Comparison of ENCODE assay signal across 20 cellular contexts in the genomic region with DNA sequence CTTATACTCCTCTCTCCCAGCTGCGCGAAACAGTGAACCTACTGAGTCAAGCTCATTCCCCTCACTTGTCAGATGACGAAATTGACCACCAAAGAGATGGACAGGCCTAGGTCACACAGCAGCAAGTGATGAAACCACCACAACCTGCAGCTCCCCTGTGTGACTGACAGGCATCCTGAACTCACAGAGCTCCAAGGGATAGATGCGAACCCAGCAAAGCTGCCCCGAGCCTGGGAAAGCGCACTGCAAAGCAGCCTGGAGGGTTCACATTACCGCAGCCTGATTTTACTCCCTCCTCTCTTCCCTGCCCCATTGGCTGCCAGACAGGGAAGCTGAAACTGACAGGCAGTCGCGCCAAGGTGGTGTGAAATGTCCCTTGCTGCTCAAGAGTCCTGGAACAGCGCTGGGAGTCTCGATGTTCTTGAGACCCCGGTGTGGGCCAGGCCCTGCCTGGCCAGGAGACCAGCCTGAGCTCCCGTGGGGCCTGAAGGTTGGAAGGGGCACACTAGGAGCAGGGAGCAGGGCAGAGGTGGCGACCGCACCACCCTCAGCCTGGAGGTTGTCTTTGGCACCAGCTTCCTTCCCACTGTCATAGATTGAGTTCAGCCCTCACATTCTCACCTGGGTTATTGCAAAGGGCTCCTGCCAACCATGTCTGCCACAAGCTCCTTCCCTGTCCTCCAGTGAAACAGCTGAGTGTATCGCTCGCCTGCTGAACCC. TPM values are rescaled to one million over a fixed set of nuclear protein-coding genes. Genes with fewer than 3 reads are reported as not detected.
DNase-seq lines count a peak whose midpoint lies in the region; ATAC-seq and TF ChIP-seq lines count a peak whose summit lies in the region.
"Had no signal": no experiment of that assay in that cellular context is flagged by ENCODE, and none has a peak within 500 bp of the region (broad histone marks: within the 10 kb centered on the region; RNA-seq: fewer than 3 reads in every experiment).

No MANE protein-coding gene starts in this region.

- H3K27me3 ChIP-seq in GM23338 (ENCODE audit: insufficient read depth) (no peaks in the 10 kb centered on the region), heart right ventricle (no peaks in the 10 kb centered on the region), trophoblast cell (ENCODE audit: insufficient read depth, low read length) (no peaks in the 10 kb centered on the region), BE2C (no peaks in the 10 kb centered on the region)
- H3K27me3 ChIP-seq: foreskin keratinocyte had no signal

- H4K91ac ChIP-seq in trophoblast cell (ENCODE audit: low read depth, low read length): peak overlapping the region; percentile 29

- H2AFZ ChIP-seq in GM23338: no peak overlapping the region
- no peak overlapping the region for H2AFZ ChIP-seq in trophoblast cell (ENCODE audit: insufficient read depth, low read length, poor library complexity)
- H2AFZ ChIP-seq: PC-9 had no signal

- H3K4me3 Mint-ChIP-seq in GM23338: no peak overlapping the region
- no peak overlapping the region for H3K4me3 Mint-ChIP-seq in T-helper 17 cell
- H3K4me3 Mint-ChIP-seq: activated T-helper 17 cell treated with anti-CD3 and anti-CD28 coated beads, Interleukin-2, amount 50 U/mL, for 72 hours; CD4-positive, alpha-beta memory T cell; natural killer cell treated with Interleukin-12 subunit alpha and Interleukin-12 subunit beta and Interleukin-15 and Interleukin-18, amount 100 ng/mL, for 72 hours had no signal

- peak; percentile 70 for ATAC-seq in GM23338
- no peak for ATAC-seq in T-helper 17 cell
- ATAC-seq in heart right ventricle: peak; percentile 9 to 78 (median 46)
- no peak for ATAC-seq in GM19452 (IDR thresholded peaks at IDR 0.05; ENCODE audit: unreplicated experiment)
- ATAC-seq: activated T-helper 17 cell treated with anti-CD3 and anti-CD28 coated beads, Interleukin-2, amount 50 U/mL, for 72 hours; foreskin keratinocyte had no signal

- no peaks in the 10 kb centered on the region for H3F3A ChIP-seq in GM23338 (replicated peaks; ENCODE audit: low read depth)

- 0 out of 2 replicates have a peak overlapping the region, but pooled peaks have one; percentile 32 for H3K27ac ChIP-seq in GM23338 (ENCODE audit: low read depth)
- H3K27ac ChIP-seq in heart right ventricle: peak overlapping the region; percentile 13 to 83 (median 58)
- H3K27ac ChIP-seq in trophoblast cell (ENCODE audit: low read depth, low read length): peak overlapping the region; percentile 19
- H3K27ac ChIP-seq: foreskin keratinocyte, KMS-11, PC-9 had no signal

- POLR2A ChIA-PET in HEK293T (lab: Yijun Ruan, JAX): interaction anchor here (0.8 kb wide), 1 partner anchor 90 kb away, joined by 3 read pairs; a partner anchor contains a TSS

- CTCF ChIA-PET in HEK293T (lab: Yijun Ruan, JAX): no interaction called here

- no peak overlapping the region for H3K18ac ChIP-seq in trophoblast cell (ENCODE audit: low read length)

- H2AK5ac ChIP-seq in trophoblast cell (ENCODE audit: low read length): no peak overlapping the region

- H4K20me1 ChIP-seq in GM23338 (replicated peaks; ENCODE audit: insufficient read depth): no peaks in the 10 kb centered on the region

- peak overlapping the region; percentile 19 for H3K9ac ChIP-seq in trophoblast cell (ENCODE audit: low read length)
- H3K9ac ChIP-seq: KMS-11, SK-N-SH had no signal

- TF ChIP-seq CTCF in GM23338 (conservative IDR thresholded peaks at IDR 0.05; ENCODE audit: low read depth in 2 of 2) (no peak), heart right ventricle (IDR thresholded peaks at IDR 0.05) (no peak), BE2C (IDR thresholded peaks at IDR 0.05; ENCODE audit: low read depth, low read length) (no peak)

- H3K79me2 ChIP-seq in GM23338 (replicated peaks; ENCODE audit: insufficient read depth): no peaks in the 10 kb centered on the region
- H3K79me2 ChIP-seq in trophoblast cell (ENCODE audit: control insufficient read depth, insufficient read depth, low read length, poor library complexity): no peaks in the 10 kb centered on the region

- H2BK5ac ChIP-seq in trophoblast cell (ENCODE audit: low read depth, low read length, poor library complexity): peak overlapping the region; percentile 2

- H3K4me2 ChIP-seq in GM23338 (no peak overlapping the region), trophoblast cell (ENCODE audit: low read length) (no peak overlapping the region)
- H3K4me2 ChIP-seq: KMS-11, PC-9, SK-N-SH had no signal

- H3K27me3 Mint-ChIP-seq in GM23338 (ENCODE audit: insufficient read depth, low read depth, poor library complexity): peaks cover under 1% of the 10 kb centered on the region
- H3K27me3 Mint-ChIP-seq in T-helper 17 cell: no peaks in the 10 kb centered on the region
- H3K27me3 Mint-ChIP-seq: activated T-helper 17 cell treated with anti-CD3 and anti-CD28 coated beads, Interleukin-2, amount 50 U/mL, for 72 hours; CD4-positive, alpha-beta memory T cell; natural killer cell treated with Interleukin-12 subunit alpha and Interleukin-12 subunit beta and Interleukin-15 and Interleukin-18, amount 100 ng/mL, for 72 hours had no signal

- H4K8ac ChIP-seq in trophoblast cell (ENCODE audit: low read depth, low read length): no peak overlapping the region

- peak overlapping the region; percentile 19 for H3K14ac ChIP-seq in trophoblast cell (ENCODE audit: low read length)

- H3K4me1 ChIP-seq in GM23338 (ENCODE audit: insufficient read depth) (no peaks in the 10 kb centered on the region), heart right ventricle (peaks cover 3 to 21% (median 7%) of the 10 kb centered on the region in 9 donors), trophoblast cell (ENCODE audit: control insufficient read depth in 1 of 2, insufficient read depth in 2 of 2, low read length in 2 of 2) (no peaks in the 10 kb centered on the region), BE2C (no peaks in the 10 kb centered on the region)
- H3K4me1 ChIP-seq: foreskin keratinocyte had no signal

- H3K79me1 ChIP-seq in trophoblast cell (ENCODE audit: low read length): peaks cover 8% of the 10 kb centered on the region

- H3K36me3 Mint-ChIP-seq in GM23338 (ENCODE audit: low read depth) (peaks cover 3% of the 10 kb centered on the region; the same call in 1 of the 3 replicates), T-helper 17 cell (ENCODE audit: low read depth) (peaks cover 3% of the 10 kb centered on the region)
- H3K36me3 Mint-ChIP-seq: natural killer cell treated with Interleukin-12 subunit alpha and Interleukin-12 subunit beta and Interleukin-15 and Interleukin-18, amount 100 ng/mL, for 72 hours had no signal

- H3K36me3 ChIP-seq in GM23338 (ENCODE audit: insufficient read depth) (no peaks in the 10 kb centered on the region), heart right ventricle (peaks cover 0 to 63% (median 26%) of the 10 kb centered on the region in 9 donors), trophoblast cell (ENCODE audit: control insufficient read depth in 1 of 2, insufficient read depth in 2 of 2, low read length in 2 of 2) (peaks cover 16 to 27% of the 10 kb centered on the region in 2 experiments), BE2C (no peaks in the 10 kb centered on the region)

- no peak overlapping the region for H3K4me3 ChIP-seq in GM23338
- no peak overlapping the region for H3K4me3 ChIP-seq in heart right ventricle
- H3K4me3 ChIP-seq in trophoblast cell (ENCODE audit: low read depth, low read length): no peak overlapping the region
- no peak overlapping the region for H3K4me3 ChIP-seq in BE2C (ENCODE audit: low read depth, low read length)
- H3K4me3 ChIP-seq: PC-9, thoracic aorta had no signal

- WGBS in heart right ventricle, 2 donors: 83 to 86% methylated on average over 17 of the region's 17 CpGs
- no CpG with 5 or more reads among the region's 17 CpGs for WGBS in trophoblast cell (ENCODE audit: extremely low coverage, insufficient coverage, insufficient read length)

- H2BK12ac ChIP-seq in trophoblast cell (ENCODE audit: low read length): no peak overlapping the region

- no peak overlapping the region for H3K4ac ChIP-seq in trophoblast cell (ENCODE audit: low read depth, low read length)

- H3K9me3 Mint-ChIP-seq in GM23338: no peaks in the 10 kb centered on the region
- H3K9me3 Mint-ChIP-seq: activated T-helper 17 cell treated with anti-CD3 and anti-CD28 coated beads, Interleukin-2, amount 50 U/mL, for 72 hours; CD4-positive, alpha-beta memory T cell; natural killer cell treated with Interleukin-12 subunit alpha and Interleukin-12 subunit beta and Interleukin-15 and Interleukin-18, amount 100 ng/mL, for 72 hours had no signal

- intact Hi-C loops in heart right ventricle (cut with DNase I): no loop called here

- H3K9me2 ChIP-seq in GM23338 (ENCODE audit: insufficient read depth): no peaks in the 10 kb centered on the region
- H3K9me2 ChIP-seq: SK-N-SH had no signal

- H3K27ac Mint-ChIP-seq in GM23338 (peak overlapping the region; percentile 41; the same call in 1 of the 2 replicates), T-helper 17 cell (peak overlapping the region; percentile 8)
- H3K27ac Mint-ChIP-seq: activated T-helper 17 cell treated with anti-CD3 and anti-CD28 coated beads, Interleukin-2, amount 50 U/mL, for 72 hours; natural killer cell treated with Interleukin-12 subunit alpha and Interleukin-12 subunit beta and Interleukin-15 and Interleukin-18, amount 100 ng/mL, for 72 hours had no signal

- H3K23ac ChIP-seq in trophoblast cell (ENCODE audit: low read length): no peak overlapping the region

- H3K4me1 Mint-ChIP-seq in GM23338: peaks cover 7% of the 10 kb centered on the region
- peaks cover 8% of the 10 kb centered on the region for H3K4me1 Mint-ChIP-seq in T-helper 17 cell

- no peaks in the 10 kb centered on the region for H3K9me3 ChIP-seq in T-helper 17 cell (ENCODE audit: control insufficient read depth, low read length, poor library complexity, severe bottlenecking)
- H3K9me3 ChIP-seq in heart right ventricle: no peaks in the 10 kb centered on the region
- no peaks in the 10 kb centered on the region for H3K9me3 ChIP-seq in trophoblast cell (ENCODE audit: insufficient read depth, low read depth, low read length)
- H3K9me3 ChIP-seq in BE2C: no peaks in the 10 kb centered on the region
- H3K9me3 ChIP-seq: SK-N-SH, thoracic aorta had no signal

- no peak overlapping the region for H4K12ac ChIP-seq in trophoblast cell (ENCODE audit: low read depth, low read length)

- H2BK120ac ChIP-seq in trophoblast cell (ENCODE audit: insufficient read depth, low read length, poor library complexity): peak overlapping the region; percentile 8

- DNase-seq in GM23338 (ENCODE audit: low spot score) (peak; percentile 37), T-helper 17 cell (no peak), heart right ventricle (no peak), trophoblast cell (peak; percentile 22 to 44), BE2C (no peak), HEK293T (ENCODE audit: extremely low spot score) (no peak), NCI-H146 (lab: John Stamatoyannopoulos, UW) (no peak)
- DNase-seq: activated CD4-positive, alpha-beta T cell treated with anti-CD3 and anti-CD28 coated beads for 1 hour; CD4-positive, alpha-beta memory T cell; DND-41; foreskin keratinocyte; NCI-H1092; NCI-H774; PC-9; SK-N-SH had no signal

RNA-seq across cellular contexts. Expression of a gene that starts 36.3 kb away (rescaled TPM):
- 8.4 and 10.6 TPM in 2 replicates for total RNA-seq in GM23338 (2014; rRNA removed; shearing (Covaris generic))
- polyA plus RNA-seq in GM23338 (2016; fragmentation: Nextera tagmentation; extraction: Ambion mirVana): 36.3 and 38.4 TPM in 2 replicates
- total RNA-seq in T-helper 17 cell: 10 to 100 TPM; 31.3 to 36.5 TPM
- total RNA-seq in heart right ventricle: 10 to 100 TPM; 18.0 to 32.4 (median 19.5) TPM
- 100 to 1,000 TPM in 1 of 2 donors, 10 to 100 TPM in 1; 27.6 to 117 TPM for polyA plus RNA-seq in heart right ventricle
- polyA plus RNA-seq in trophoblast cell (2013): 15.1 and 15.4 TPM in 2 replicates
- 64.8 TPM for polyA plus RNA-seq in BE2C (2012; ENCODE audit: insufficient read depth, insufficient read length, low read depth)

RNA-seq across cellular contexts. Expression of a gene that starts 39.2 kb away (rescaled TPM):
- total RNA-seq in GM23338 (2014; rRNA removed; shearing (Covaris generic)): 5.8 and 7.9 TPM in 2 replicates
- polyA plus RNA-seq in GM23338 (2016; fragmentation: Nextera tagmentation; extraction: Ambion mirVana): 3.9 and 4.4 TPM in 2 replicates
- total RNA-seq in T-helper 17 cell: 1 to 10 TPM; 3.4 TPM
- 100 to 1,000 TPM in 3 of 10 donors, 10 to 100 TPM in 7; 71.4 to 132 (median 86.6) TPM for total RNA-seq in heart right ventricle
- polyA plus RNA-seq in heart right ventricle: 100 to 1,000 TPM in 1 of 2 donors, 10 to 100 TPM in 1; 78.7 to 106 TPM
- 37.6 TPM in 2 replicates for polyA plus RNA-seq in trophoblast cell (2013)
- polyA plus RNA-seq in BE2C (2012; ENCODE audit: insufficient read depth, insufficient read length, low read depth): 10.3 TPM

RNA-seq across cellular contexts. Expression of a gene that starts 57.8 kb away (rescaled TPM):
- total RNA-seq in GM23338 (2014; rRNA removed; shearing (Covaris generic)): 0.58 and 1.4 TPM in 2 replicates
- polyA plus RNA-seq in GM23338 (2016; fragmentation: Nextera tagmentation; extraction: Ambion mirVana) (1.8 and 2.0 TPM in 2 replicates), heart right ventricle (1 to 10 TPM; 2.8 to 3.2 TPM)
- total RNA-seq in T-helper 17 cell (10 to 100 TPM in 1 of 2 donors, 1 to 10 TPM in 1; 9.6 to 11.8 TPM), heart right ventricle (1 to 10 TPM; 1.5 to 3.5 (median 2.0) TPM)
- 4.1 and 4.7 TPM in 2 replicates for polyA plus RNA-seq in trophoblast cell (2013)
- 1.9 TPM for polyA plus RNA-seq in BE2C (2012; ENCODE audit: insufficient read depth, insufficient read length, low read depth)

Comparison
In these comparisons a context has a peak if more than half of its experiments do, and no peak if none do; other contexts are left out.
1. ATAC-seq: peak in GM23338 (single experiment) and heart right ventricle (8 of 8); none in T-helper 17 cell (single experiment) and GM19452 (single experiment).
2. DNase-seq: peak in GM23338 (single experiment) and trophoblast cell (2 of 2); none in T-helper 17 cell (0 of 3), heart right ventricle (0 of 2), BE2C (single experiment), HEK293T (single experiment) and NCI-H146 (single experiment).
3. Peak in every context shown above with its lines, with median percentiles within 50 percentile points of each other: H3K27ac ChIP-seq.